8 cellular contexts compared by ENCODE assay signal in the genomic region with DNA sequence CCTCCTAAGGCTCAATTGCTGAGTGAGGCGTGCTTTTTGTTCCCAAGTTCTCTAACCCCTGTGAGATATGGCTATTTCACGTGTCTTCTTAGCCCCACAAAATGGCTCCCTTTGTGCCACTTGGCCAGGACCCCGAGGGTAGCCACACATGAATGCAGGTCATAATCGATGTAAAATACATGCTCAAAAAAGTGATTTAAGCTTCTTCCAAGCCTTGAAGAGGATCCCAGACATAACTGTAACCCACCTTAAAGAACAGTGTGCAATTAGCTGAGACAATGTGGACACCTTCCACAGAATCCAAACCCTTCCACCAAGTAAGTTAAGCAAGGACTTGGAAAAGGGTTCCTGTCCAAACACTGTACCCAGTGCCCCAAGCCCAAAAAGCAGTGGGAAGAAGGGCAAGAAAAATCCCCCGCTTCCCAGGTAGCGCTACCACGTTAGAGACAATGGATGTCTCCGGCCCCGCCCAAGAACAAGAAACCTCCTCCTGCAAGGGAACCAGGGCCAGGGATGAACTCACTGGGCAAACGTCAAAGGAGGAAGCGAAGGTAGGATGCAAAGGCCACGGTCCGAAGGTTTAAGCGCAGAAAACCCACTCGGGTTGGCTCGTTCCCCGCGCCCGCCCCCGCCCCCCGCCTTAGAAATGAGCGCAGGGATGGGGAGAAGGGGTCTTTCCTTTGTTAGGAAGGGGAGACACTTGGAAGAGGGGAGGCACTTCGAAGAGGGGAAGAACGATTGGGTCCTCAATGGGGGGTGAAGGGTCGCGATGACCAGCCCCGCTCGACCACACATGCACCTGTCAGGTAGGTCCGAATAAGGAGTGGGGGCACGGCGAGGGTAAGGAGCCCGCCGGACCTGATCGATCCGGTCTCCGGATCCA. TPM values are rescaled to one million over a fixed set of nuclear protein-coding genes. Genes with fewer than 3 reads are reported as not detected.
A peak's percentile ranks its signal among the peaks of the same experiment; 100 is the strongest.
DNase-seq lines count a peak whose midpoint lies in the region; ATAC-seq and TF ChIP-seq lines count a peak whose summit lies in the region.

No MANE protein-coding gene starts in this region.

- DNase-seq in CD14-positive monocyte (ENCODE audit: low spot score) (no peak), NCI-H2227 treated with DMSO at 0.1 percent for 48 hours (lab: John Stamatoyannopoulos, UW) (peak; percentile 31), fibroblast of pulmonary artery (ENCODE audit: low read depth) (peak; percentile 24)
- peak; percentile 40 for DNase-seq in activated CD4-positive, alpha-beta memory T cell treated with anti-CD3 and anti-CD28 coated beads, Interleukin-2, amount 10 ng/mL, durations not matched to agents 7 days and 5 days

- H3K9me3 Mint-ChIP-seq in CD14-positive monocyte = peaks cover 0 to 2% (median 0%) of the 10 kb centered on the region in 7 donors
- no peaks in the 10 kb centered on the region for H3K9me3 Mint-ChIP-seq in activated CD4-positive, alpha-beta memory T cell treated with anti-CD3 and anti-CD28 coated beads, Interleukin-2, amount 10 ng/mL, durations not matched to agents 7 days and 5 days

- H3K27me3 Mint-ChIP-seq in CD14-positive monocyte (ENCODE audit: low read depth in 3 of 3) = peaks cover 0 to 2% (median 0%) of the 10 kb centered on the region in 3 donors
- H3K27me3 Mint-ChIP-seq in activated CD4-positive, alpha-beta memory T cell treated with anti-CD3 and anti-CD28 coated beads, Interleukin-2, amount 10 ng/mL, durations not matched to agents 7 days and 5 days = no peaks in the 10 kb centered on the region

- no peak overlapping the region for H3K9ac ChIP-seq in parathyroid adenoma

- no peaks in the 10 kb centered on the region for H3K27me3 ChIP-seq in parathyroid adenoma (ENCODE audit: control insufficient read depth, insufficient read depth, low read length)

- peak overlapping the region; percentile 94 to 95 for H3K4me3 Mint-ChIP-seq in CD14-positive monocyte
- peak overlapping the region; percentile 93 for H3K4me3 Mint-ChIP-seq in activated CD4-positive, alpha-beta memory T cell treated with anti-CD3 and anti-CD28 coated beads, Interleukin-2, amount 10 ng/mL, durations not matched to agents 7 days and 5 days

- TF ChIP-seq POLR2A in GM18505 (IDR thresholded peaks at IDR 0.05; ENCODE audit: borderline replicate concordance, extremely low read depth, insufficient read depth, insufficient read length) = no peak

- peak overlapping the region; percentile 82 for H2AFZ ChIP-seq in parathyroid adenoma

- TF ChIP-seq CTCF in CD14-positive monocyte (IDR thresholded peaks at IDR 0.05) = no peak
- TF ChIP-seq CTCF in fibroblast of pulmonary artery (IDR thresholded peaks at IDR 0.05; ENCODE audit: low read length, missing control alignments) = no peak
- TF ChIP-seq CTCF in parathyroid adenoma (IDR thresholded peaks at IDR 0.05) = no peak

- peaks cover 3 to 6% of the 10 kb centered on the region in 2 donors for H3K36me3 Mint-ChIP-seq in CD14-positive monocyte
- peaks cover 43% of the 10 kb centered on the region for H3K36me3 Mint-ChIP-seq in activated CD4-positive, alpha-beta memory T cell treated with anti-CD3 and anti-CD28 coated beads, Interleukin-2, amount 10 ng/mL, durations not matched to agents 7 days and 5 days (ENCODE audit: low read depth)

- H3K9me3 ChIP-seq in parathyroid adenoma (ENCODE audit: control insufficient read depth, low read length) = no peaks in the 10 kb centered on the region

- peaks cover 31% of the 10 kb centered on the region for H3K4me1 Mint-ChIP-seq in CD14-positive monocyte
- H3K4me1 Mint-ChIP-seq in activated CD4-positive, alpha-beta memory T cell treated with anti-CD3 and anti-CD28 coated beads, Interleukin-2, amount 10 ng/mL, durations not matched to agents 7 days and 5 days = peaks cover 48% of the 10 kb centered on the region

- intact Hi-C loops in CD14-positive monocyte (cut with micrococcal nuclease) = loop anchor here in 1 of 2 donors (5.0 kb wide), 1 partner anchor 41 kb away; no protein-coding TSS in a partner anchor

- CTCF ChIA-PET in activated CD4-positive, alpha-beta memory T cell treated with anti-CD3 and anti-CD28 coated beads, Interleukin-2, amount 10 ng/mL, durations not matched to agents 7 days and 5 days (lab: Charles Lee) = interaction anchor here (1.2 kb wide), 1 partner anchor 38 kb away, joined by 3 read pairs; no protein-coding TSS in a partner anchor

- H3K4me3 ChIP-seq in fibroblast of pulmonary artery (replicated peaks; ENCODE audit: low read depth, low read length) (peak overlapping the region; percentile 86), parathyroid adenoma (ENCODE audit: low read depth, low read length) (peak overlapping the region; percentile 87)

- ATAC-seq in GM21360 (IDR thresholded peaks at IDR 0.05; ENCODE audit: unreplicated experiment) (peak; percentile 17), GM18498 (IDR thresholded peaks at IDR 0.05; ENCODE audit: unreplicated experiment) (no peak), GM18505 (IDR thresholded peaks at IDR 0.05; ENCODE audit: unreplicated experiment) (no peak)

- POLR2A ChIA-PET in activated CD4-positive, alpha-beta memory T cell treated with anti-CD3 and anti-CD28 coated beads, Interleukin-2, amount 10 ng/mL, durations not matched to agents 7 days and 5 days (lab: Charles Lee) = interaction anchor here (1.0 to 3.1 kb wide), 23 partner anchors 8 to 119 kb away, joined by 3 to 25 read pairs (median 6); partner anchors contain the start of genes GGA3, MRPS7, NT5C and NUP85

- H3K27ac ChIP-seq in parathyroid adenoma = no peak overlapping the region

- peak overlapping the region; percentile 99 for H3K4me2 ChIP-seq in parathyroid adenoma (ENCODE audit: low read length)

- peaks cover 7% of the 10 kb centered on the region for H3K79me2 ChIP-seq in parathyroid adenoma

- peak overlapping the region; percentile 60 to 90 (median 77) for H3K27ac Mint-ChIP-seq in CD14-positive monocyte
- peak overlapping the region; percentile 81 for H3K27ac Mint-ChIP-seq in activated CD4-positive, alpha-beta memory T cell treated with anti-CD3 and anti-CD28 coated beads, Interleukin-2, amount 10 ng/mL, durations not matched to agents 7 days and 5 days

- H3K4me1 ChIP-seq in parathyroid adenoma = no peaks in the 10 kb centered on the region

- no peaks in the 10 kb centered on the region for H3K36me3 ChIP-seq in parathyroid adenoma (ENCODE audit: control insufficient read depth, insufficient read depth, low read length)

RNA-seq across cellular contexts. Expression of gene JPT1, which starts 1.1 kb away (rescaled TPM):
- 100 to 1,000 TPM; 156 to 181 TPM for polyA plus RNA-seq in CD14-positive monocyte
- 100 to 1,000 TPM; 305 to 329 TPM for total RNA-seq in activated CD4-positive, alpha-beta memory T cell treated with anti-CD3 and anti-CD28 coated beads, Interleukin-2, amount 10 ng/mL, durations not matched to agents 7 days and 5 days

RNA-seq across cellular contexts. Expression of gene NT5C, which starts 21.7 kb away (rescaled TPM):
- 10 to 100 TPM; 27.8 to 36.2 TPM for polyA plus RNA-seq in CD14-positive monocyte
- 10 to 100 TPM; 68.2 to 69.4 TPM for total RNA-seq in activated CD4-positive, alpha-beta memory T cell treated with anti-CD3 and anti-CD28 coated beads, Interleukin-2, amount 10 ng/mL, durations not matched to agents 7 days and 5 days

RNA-seq across cellular contexts. Expression of gene SUMO2, which starts 29.5 kb away (rescaled TPM):
- polyA plus RNA-seq in CD14-positive monocyte = 100 to 1,000 TPM; 282 to 318 TPM
- 100 to 1,000 TPM; 548 to 559 TPM for total RNA-seq in activated CD4-positive, alpha-beta memory T cell treated with anti-CD3 and anti-CD28 coated beads, Interleukin-2, amount 10 ng/mL, durations not matched to agents 7 days and 5 days

RNA-seq across cellular contexts. Expression of gene ARMC7, which starts 43.4 kb away (rescaled TPM):
- 1 to 10 TPM; 1.3 to 2.1 TPM for polyA plus RNA-seq in CD14-positive monocyte
- 10 to 100 TPM; 17.1 to 17.9 TPM for total RNA-seq in activated CD4-positive, alpha-beta memory T cell treated with anti-CD3 and anti-CD28 coated beads, Interleukin-2, amount 10 ng/mL, durations not matched to agents 7 days and 5 days

RNA-seq across cellular contexts. Expression of gene NUP85, which starts 52.3 kb away (rescaled TPM):
- polyA plus RNA-seq in CD14-positive monocyte = 10 to 100 TPM; 36.3 to 38.7 TPM
- 100 to 1,000 TPM; 109 to 116 TPM for total RNA-seq in activated CD4-positive, alpha-beta memory T cell treated with anti-CD3 and anti-CD28 coated beads, Interleukin-2, amount 10 ng/mL, durations not matched to agents 7 days and 5 days
